In genomic region chr7:90210925-90211324, GRCh38 we compare ENCODE assay signal across 9 cellular contexts. TPM values are rescaled to one million over a fixed set of nuclear protein-coding genes. Genes with fewer than 3 reads are reported as not detected.
DNase-seq lines count a peak whose midpoint lies in the region; ATAC-seq and TF ChIP-seq lines count a peak whose summit lies in the region.
"Had no signal": no experiment of that assay in that cellular context is flagged by ENCODE, and none has a peak within 500 bp of the region (broad histone marks: within the 10 kb centered on the region; RNA-seq: fewer than 3 reads in every experiment).

No MANE protein-coding gene starts in this region.

- peaks cover 12% of the 10 kb centered on the region; the same call in 2 of the 3 replicates for H3K4me1 Mint-ChIP-seq in GM23338
- peaks cover 6% of the 10 kb centered on the region for H3K4me1 Mint-ChIP-seq in activated CD4-positive, alpha-beta memory T cell treated with anti-CD3 and anti-CD28 coated beads for 36 hours (ENCODE audit: low read depth)
- H3K4me1 Mint-ChIP-seq in activated CD8-positive, alpha-beta memory T cell treated with anti-CD3 and anti-CD28 coated beads, Interleukin-2, amount 10 ng/mL, durations not matched to agents 7 days and 5 days, result peaks cover 7% of the 10 kb centered on the region

- DNase-seq in GM23338 (ENCODE audit: low spot score) (peak; percentile 34), right cardiac atrium (peak; percentile 14 to 56 (median 48)), SHP77 (lab: John Stamatoyannopoulos, UW) (no peak), COLO829 (ENCODE audit: low spot score) (no peak)
- DNase-seq in activated CD4-positive, alpha-beta memory T cell treated with anti-CD3 and anti-CD28 coated beads for 36 hours, result no peak
- no peak for DNase-seq in activated CD8-positive, alpha-beta memory T cell treated with anti-CD3 and anti-CD28 coated beads for 24 hours
- no peak for DNase-seq in activated CD8-positive, alpha-beta memory T cell treated with anti-CD3 and anti-CD28 coated beads, Interleukin-2, amount 10 ng/mL, durations not matched to agents 7 days and 5 days

- H3K79me2 ChIP-seq in GM23338 (replicated peaks; ENCODE audit: insufficient read depth), result peaks cover 31% of the 10 kb centered on the region

- no peaks in the 10 kb centered on the region for H3K9me3 Mint-ChIP-seq in GM23338
- no peaks in the 10 kb centered on the region for H3K9me3 Mint-ChIP-seq in activated CD4-positive, alpha-beta memory T cell treated with anti-CD3 and anti-CD28 coated beads for 36 hours
- no peaks in the 10 kb centered on the region for H3K9me3 Mint-ChIP-seq in activated CD8-positive, alpha-beta memory T cell treated with anti-CD3 and anti-CD28 coated beads, Interleukin-2, amount 10 ng/mL, durations not matched to agents 7 days and 5 days (ENCODE audit: low read depth)

- H3K27me3 Mint-ChIP-seq in GM23338 (ENCODE audit: insufficient read depth, low read depth, poor library complexity), result peaks cover 6% of the 10 kb centered on the region
- peaks cover 18% of the 10 kb centered on the region for H3K27me3 Mint-ChIP-seq in activated CD4-positive, alpha-beta memory T cell treated with anti-CD3 and anti-CD28 coated beads for 36 hours
- H3K27me3 Mint-ChIP-seq in activated CD8-positive, alpha-beta memory T cell treated with anti-CD3 and anti-CD28 coated beads, Interleukin-2, amount 10 ng/mL, durations not matched to agents 7 days and 5 days, result peaks cover 29% of the 10 kb centered on the region

- H3K9me2 ChIP-seq in GM23338 (ENCODE audit: insufficient read depth), result no peaks in the 10 kb centered on the region

- CTCF ChIA-PET in activated CD4-positive, alpha-beta memory T cell treated with anti-CD3 and anti-CD28 coated beads for 36 hours (lab: Charles Lee), result interaction anchor here (0.8 to 1.7 kb wide), 5 partner anchors 14 to 217 kb away, joined by 3 to 7 read pairs (median 5); partner anchors contain the start of gene STEAP1
- CTCF ChIA-PET in activated CD8-positive, alpha-beta memory T cell treated with anti-CD3 and anti-CD28 coated beads, Interleukin-2, amount 10 ng/mL, durations not matched to agents 7 days and 5 days (lab: Charles Lee), result interaction anchor here (1.1 to 2.1 kb wide), 8 partner anchors 11 to 101 kb away, joined by 3 to 5 read pairs (median 4); partner anchors contain the start of gene STEAP1

- H4K20me1 ChIP-seq in GM23338 (replicated peaks; ENCODE audit: insufficient read depth), result no peaks in the 10 kb centered on the region

- H3K4me1 ChIP-seq in GM23338 (ENCODE audit: insufficient read depth) (peaks cover 38% of the 10 kb centered on the region), right cardiac atrium (ENCODE audit: control insufficient read depth, insufficient read depth, low read length) (no peaks in the 10 kb centered on the region), skeletal muscle satellite cell (ENCODE audit: control insufficient read depth, insufficient read depth, low read length) (peaks cover 11% of the 10 kb centered on the region)

- no peaks in the 10 kb centered on the region for H3K9me3 ChIP-seq in right cardiac atrium (ENCODE audit: control insufficient read depth, low read length)
- H3K9me3 ChIP-seq in skeletal muscle satellite cell (replicated peaks; ENCODE audit: low read length), result no peaks in the 10 kb centered on the region

- WGBS in right cardiac atrium, result 29% methylated on average over 11 of the region's 11 CpGs

- H3K9ac ChIP-seq in skeletal muscle satellite cell (ENCODE audit: low read depth, low read length), result peak overlapping the region; percentile 84

- peak overlapping the region; percentile 78 for H3K27ac Mint-ChIP-seq in GM23338
- H3K27ac Mint-ChIP-seq in activated CD4-positive, alpha-beta memory T cell treated with anti-CD3 and anti-CD28 coated beads for 36 hours, result no peak overlapping the region
- no peak overlapping the region for H3K27ac Mint-ChIP-seq in activated CD8-positive, alpha-beta memory T cell treated with anti-CD3 and anti-CD28 coated beads, Interleukin-2, amount 10 ng/mL, durations not matched to agents 7 days and 5 days

- H2AFZ ChIP-seq in GM23338, result peak overlapping the region; percentile 100

- H3K4me2 ChIP-seq in GM23338 (peak overlapping the region; percentile 95), skeletal muscle satellite cell (ENCODE audit: low read length) (peak overlapping the region; percentile 95)

- ATAC-seq in GM23338, result peak; percentile 5
- ATAC-seq in right cardiac atrium, result peak in 1 of 2 donors; percentile 31
- ATAC-seq in activated CD8-positive, alpha-beta memory T cell treated with anti-CD3 and anti-CD28 coated beads, Interleukin-2, amount 10 ng/mL, durations not matched to agents 7 days and 5 days, result no peak

- POLR2A ChIA-PET in activated CD4-positive, alpha-beta memory T cell treated with anti-CD3 and anti-CD28 coated beads for 36 hours (lab: Charles Lee), result no interaction called here

- no peak for TF ChIP-seq CTCF in GM23338 (conservative IDR thresholded peaks at IDR 0.05; ENCODE audit: low read depth in 2 of 2)

- H3K27me3 ChIP-seq in GM23338 (ENCODE audit: insufficient read depth), result no peaks in the 10 kb centered on the region
- H3K27me3 ChIP-seq in right cardiac atrium (ENCODE audit: control insufficient read depth, insufficient read depth), result no peaks in the 10 kb centered on the region
- no peaks in the 10 kb centered on the region for H3K27me3 ChIP-seq in skeletal muscle satellite cell (ENCODE audit: control insufficient read depth, insufficient read depth, low read length)

- H3K27ac ChIP-seq in GM23338 (ENCODE audit: low read depth) (peak overlapping the region; percentile 88), right cardiac atrium (ENCODE audit: low read length) (peak overlapping the region; percentile 91)

- H3K36me3 Mint-ChIP-seq in GM23338 (ENCODE audit: low read depth), result no peaks in the 10 kb centered on the region
- no peaks in the 10 kb centered on the region for H3K36me3 Mint-ChIP-seq in activated CD4-positive, alpha-beta memory T cell treated with anti-CD3 and anti-CD28 coated beads for 36 hours
- no peaks in the 10 kb centered on the region for H3K36me3 Mint-ChIP-seq in activated CD8-positive, alpha-beta memory T cell treated with anti-CD3 and anti-CD28 coated beads, Interleukin-2, amount 10 ng/mL, durations not matched to agents 7 days and 5 days

- no peaks in the 10 kb centered on the region; the same call in 1 of the 2 replicates for H3F3A ChIP-seq in GM23338 (replicated peaks; ENCODE audit: low read depth)

- H3K4me3 ChIP-seq in GM23338, result peak overlapping the region; percentile 92
- H3K4me3 ChIP-seq in right cardiac atrium (ENCODE audit: low read length), result peak overlapping the region; percentile 66
- H3K4me3 ChIP-seq in skeletal muscle satellite cell (ENCODE audit: low read length), result peak overlapping the region; percentile 82

- H3K36me3 ChIP-seq in GM23338 (ENCODE audit: insufficient read depth) (no peaks in the 10 kb centered on the region), skeletal muscle satellite cell (ENCODE audit: insufficient read depth, low read length) (no peaks in the 10 kb centered on the region)

- no peak overlapping the region; the same call in 2 of the 3 replicates for H3K4me3 Mint-ChIP-seq in GM23338
- H3K4me3 Mint-ChIP-seq in activated CD4-positive, alpha-beta memory T cell treated with anti-CD3 and anti-CD28 coated beads for 36 hours, result peak overlapping the region; percentile 26
- H3K4me3 Mint-ChIP-seq in activated CD8-positive, alpha-beta memory T cell treated with anti-CD3 and anti-CD28 coated beads, Interleukin-2, amount 10 ng/mL, durations not matched to agents 7 days and 5 days, result no peak overlapping the region

- intact Hi-C loops in activated CD4-positive, alpha-beta memory T cell treated with anti-CD3 and anti-CD28 coated beads for 36 hours (cut with micrococcal nuclease), result loop anchor here (5.0 kb wide), 1 partner anchor 59 kb away; the partner anchor contains the start of gene STEAP1
- intact Hi-C loops in right cardiac atrium (cut with DNase I), result no loop called here

TF ChIP-seq in GM23338, 12 proteins besides CTCF, POLR2A, EP300 and RAD21:
- TF ChIP-seq NANOG (IDR thresholded peaks at IDR 0.05; ENCODE audit: borderline replicate concordance) (no peak), EZH2phosphoT487 (IDR thresholded peaks at IDR 0.05; ENCODE audit: unreplicated experiment) (no peak), POLR2AphosphoS5 (IDR thresholded peaks at IDR 0.05; ENCODE audit: low read depth) (no peak), EZH2 (IDR thresholded peaks at IDR 0.05; ENCODE audit: low read depth, unreplicated experiment) (no peak)

RNA-seq across cellular contexts. Expression of gene STEAP2, which starts 0.6 kb away (rescaled TPM):
- total RNA-seq in GM23338 (2014; rRNA removed; shearing (Covaris generic)), result 20.9 and 22.0 TPM in 2 replicates
- polyA plus RNA-seq in GM23338 (2016; fragmentation: Nextera tagmentation; extraction: Ambion mirVana), result 10.4 and 13.1 TPM in 2 replicates
- total RNA-seq in activated CD4-positive, alpha-beta memory T cell treated with anti-CD3 and anti-CD28 coated beads for 36 hours, result not detected
- total RNA-seq in right cardiac atrium, result 10 to 100 TPM; 29.9 to 46.3 (median 42.5) TPM
- 16.7 TPM for polyA plus RNA-seq in right cardiac atrium
- total RNA-seq in skeletal muscle satellite cell (2012; rRNA removed), result 9.8 and 23.6 TPM in 2 replicates
- total RNA-seq in activated CD8-positive, alpha-beta memory T cell treated with anti-CD3 and anti-CD28 coated beads, Interleukin-2, amount 10 ng/mL, durations not matched to agents 7 days and 5 days, result not detected
- total RNA-seq: activated CD8-positive, alpha-beta memory T cell treated with anti-CD3 and anti-CD28 coated beads for 36 hours had no signal

RNA-seq across cellular contexts. Expression of gene CFAP69, which starts 34.0 kb away (rescaled TPM):
- 7.9 and 11.2 TPM in 2 replicates for total RNA-seq in GM23338 (2014; rRNA removed; shearing (Covaris generic))
- polyA plus RNA-seq in GM23338 (2016; fragmentation: Nextera tagmentation; extraction: Ambion mirVana) (3.1 and 4.9 TPM in 2 replicates), right cardiac atrium (2.3 TPM)
- under 1 TPM in 1 of 2 experiments, not detected in 1; 0.48 TPM for total RNA-seq in activated CD4-positive, alpha-beta memory T cell treated with anti-CD3 and anti-CD28 coated beads for 36 hours
- 1 to 10 TPM; 3.5 to 7.4 (median 4.5) TPM for total RNA-seq in right cardiac atrium
- 3.9 and 6.1 TPM in 2 replicates for total RNA-seq in skeletal muscle satellite cell (2012; rRNA removed)
- total RNA-seq in activated CD8-positive, alpha-beta memory T cell treated with anti-CD3 and anti-CD28 coated beads, Interleukin-2, amount 10 ng/mL, durations not matched to agents 7 days and 5 days, result under 1 TPM in 1 of 2 experiments, not detected in 1; 0.42 TPM

RNA-seq across cellular contexts. Expression of gene STEAP1, which starts 56.7 kb away (rescaled TPM):
- total RNA-seq in GM23338 (2014; rRNA removed; shearing (Covaris generic)), result 14.7 and 17.1 TPM in 2 replicates
- polyA plus RNA-seq in GM23338 (2016; fragmentation: Nextera tagmentation; extraction: Ambion mirVana), result 14.9 and 15.0 TPM in 2 replicates
- total RNA-seq in activated CD4-positive, alpha-beta memory T cell treated with anti-CD3 and anti-CD28 coated beads for 36 hours, result under 1 TPM; 0.41 to 0.50 TPM
- 1 to 10 TPM; 1.5 to 7.8 (median 3.1) TPM for total RNA-seq in right cardiac atrium
- 1.9 TPM for polyA plus RNA-seq in right cardiac atrium
- 137 and 156 TPM in 2 replicates for total RNA-seq in skeletal muscle satellite cell (2012; rRNA removed)
- total RNA-seq in activated CD8-positive, alpha-beta memory T cell treated with anti-CD3 and anti-CD28 coated beads, Interleukin-2, amount 10 ng/mL, durations not matched to agents 7 days and 5 days, result under 1 TPM in 1 of 2 experiments, not detected in 1; 0.75 TPM

Comparison
In these comparisons a context has a peak if more than half of its experiments do, and no peak if none do; other contexts are left out.
1. DNase-seq: peak in GM23338 (single experiment) and right cardiac atrium (3 of 3); none in activated CD4-positive, alpha-beta memory T cell treated with anti-CD3 and anti-CD28 coated beads for 36 hours (single experiment), SHP77 (0 of 2), activated CD8-positive, alpha-beta memory T cell treated with anti-CD3 and anti-CD28 coated beads for 24 hours (single experiment), activated CD8-positive, alpha-beta memory T cell treated with anti-CD3 and anti-CD28 coated beads, Interleukin-2, amount 10 ng/mL, durations not matched to agents 7 days and 5 days (single experiment) and COLO829 (single experiment).
2. RNA of gene STEAP2, which starts 0.6 kb away (total RNA-seq): 29.9 to 46.3 TPM in right cardiac atrium and 20.9 to 22.0 TPM in GM23338; not detected in activated CD8-positive, alpha-beta memory T cell treated with anti-CD3 and anti-CD28 coated beads, Interleukin-2, amount 10 ng/mL, durations not matched to agents 7 days and 5 days and not detected in activated CD4-positive, alpha-beta memory T cell treated with anti-CD3 and anti-CD28 coated beads for 36 hours; every median in the first group is over 10 times any median in the second.
3. Peak in every context shown above with its lines, with median percentiles within 50 percentile points of each other: H3K4me3 ChIP-seq.